8 cellular contexts compared by ENCODE assay signal in genomic region chr1:52702886-52703787, GRCh38.
A peak's percentile ranks its signal among the peaks of the same experiment; 100 is the strongest.
DNase-seq lines count a peak whose midpoint lies in the region; ATAC-seq lines count a peak whose summit lies in the region.

No MANE protein-coding gene starts in this region.

- in situ Hi-C loops in KBM-7 (cut with MboI; ENCODE audit: low pct_unique_long_range_greater_than_20kb, low sequenced_read_pairs), result loop anchor here (25.0 kb wide), 1 partner anchor 484 kb away; the partner anchor contains the start of gene CPT2

- DNase-seq in NCI-H2196 treated with DMSO at 0.1 percent for 48 hours (lab: John Stamatoyannopoulos, UW; ENCODE audit: unreplicated experiment) (peak; percentile 79), cerebellar nuclear complex (lab: John Stamatoyannopoulos, UW) (peak; percentile 87 to 91), islet precursor cell (peak; percentile 97), KBM-7 (no peak)
- peak; percentile 67 for DNase-seq in activated CD4-positive, alpha-beta T cell treated with anti-CD3 and anti-CD28 coated beads for 1 hour
- DNase-seq in stimulated activated CD4-positive, alpha-beta T cell treated with anti-CD3 and anti-CD28 coated beads, Interleukin-12 subunit alpha, Interleukin-12 subunit beta, amount 100 ng/mL, for 24 hours (ENCODE audit: low read depth in 2 of 2), result peak; percentile 53 to 73

- peak; percentile 76 for ATAC-seq in GM18499 (IDR thresholded peaks at IDR 0.05; ENCODE audit: insufficient read depth, unreplicated experiment)
- ATAC-seq in HG02943 (IDR thresholded peaks at IDR 0.05; ENCODE audit: low read depth, unreplicated experiment), result peak; percentile 90
